Comparison of ENCODE assay signal across 16 cellular contexts in genomic region chr2:55105456-55105855, GRCh38. TPM values are rescaled to one million over a fixed set of nuclear protein-coding genes. Genes with fewer than 3 reads are reported as not detected.
DNase-seq lines count a peak whose midpoint lies in the region; ATAC-seq, FAIRE-seq and TF ChIP-seq lines count a peak whose summit lies in the region.
"Had no signal": no experiment of that assay in that cellular context is flagged by ENCODE, and none has a peak within 500 bp of the region (broad histone marks: within the 10 kb centered on the region; RNA-seq: fewer than 3 reads in every experiment).

No MANE protein-coding gene starts in this region.

- no peaks in the 10 kb centered on the region for H3K4me1 Mint-ChIP-seq in CD8-positive, alpha-beta memory T cell
- H3K4me1 Mint-ChIP-seq in osteocyte (ENCODE audit: unreplicated experiment) = peaks cover 72% of the 10 kb centered on the region
- no peaks in the 10 kb centered on the region for H3K4me1 Mint-ChIP-seq in CD4-positive, alpha-beta T cell (ENCODE audit: low read depth)
- no peaks in the 10 kb centered on the region for H3K4me1 Mint-ChIP-seq in T-helper 2 cell treated with Interferon-gamma antibody and Interleukin-4, amounts not matched to agents 5 μg/mL and 100 μg/mL, for 36 hours (ENCODE audit: low read depth)

- POLR2A ChIA-PET in A549 (lab: Yijun Ruan, JAX) = interaction anchor here (2.4 kb wide), 1 partner anchor 55 kb away, joined by 15 read pairs; the partner anchor contains the start of gene RTN4
- POLR2A ChIA-PET in CD8-positive, alpha-beta memory T cell (lab: Charles Lee) = no interaction called here
- POLR2A ChIA-PET in K562 (lab: Yijun Ruan, JAX) = interaction anchor here (0.6 to 1.7 kb wide), 4 partner anchors 11 to 55 kb away, joined by 3 to 6 read pairs (median 4); partner anchors contain the start of gene RTN4
- POLR2A ChIA-PET in CD4-positive, alpha-beta T cell (lab: Charles Lee) = no interaction called here

- no peaks in the 10 kb centered on the region for H3K9me1 ChIP-seq in K562 (ENCODE audit: control insufficient read depth, insufficient read depth, low read length)

- CTCF ChIA-PET in A549 (lab: Yijun Ruan, JAX) (interaction anchor here (0.9 to 14.1 kb wide), 4 partner anchors 8 to 62 kb away, joined by 4 to 148 read pairs (median 4); no protein-coding TSS in a partner anchor), K562 (lab: Yijun Ruan, JAX; ENCODE audit: low intra/inter-chr PET ratio) (no interaction called here)
- CTCF ChIA-PET in CD8-positive, alpha-beta memory T cell (lab: Charles Lee) = no interaction called here
- CTCF ChIA-PET in CD4-positive, alpha-beta T cell (lab: Charles Lee) = no interaction called here

- no peaks in the 10 kb centered on the region for H3K9me3 Mint-ChIP-seq in CD8-positive, alpha-beta memory T cell
- no peaks in the 10 kb centered on the region for H3K9me3 Mint-ChIP-seq in osteocyte (ENCODE audit: unreplicated experiment)
- H3K9me3 Mint-ChIP-seq in CD4-positive, alpha-beta T cell = no peaks in the 10 kb centered on the region
- H3K9me3 Mint-ChIP-seq in T-helper 2 cell treated with Interferon-gamma antibody and Interleukin-4, amounts not matched to agents 5 μg/mL and 100 μg/mL, for 36 hours = no peaks in the 10 kb centered on the region
- H3K9me3 Mint-ChIP-seq: CD14-positive monocyte, GM23338 had no signal

- no peak overlapping the region for H3K27ac Mint-ChIP-seq in CD8-positive, alpha-beta memory T cell
- H3K27ac Mint-ChIP-seq in osteocyte (ENCODE audit: unreplicated experiment) = peak overlapping the region; percentile 51
- H3K27ac Mint-ChIP-seq in CD4-positive, alpha-beta T cell = no peak overlapping the region
- H3K27ac Mint-ChIP-seq in T-helper 2 cell treated with Interferon-gamma antibody and Interleukin-4, amounts not matched to agents 5 μg/mL and 100 μg/mL, for 36 hours = no peak overlapping the region
- H3K27ac Mint-ChIP-seq: B cell, GM23338 had no signal

- intact Hi-C loops in K562 (cut with micrococcal nuclease) = loop anchor here (5.0 kb wide), 1 partner anchor 37 kb away; no protein-coding TSS in a partner anchor
- intact Hi-C loops in CD4-positive, alpha-beta T cell (cut with DNase I, micrococcal nuclease) = no loop called here

- TF ChIP-seq CTCF in A549 (IDR thresholded peaks at IDR 0.05) (no peak), K562 (IDR thresholded peaks at IDR 0.05 in 2 of 3, conservative IDR thresholded peaks at IDR 0.05 in 1 of 3; ENCODE audit: insufficient read depth in 2 of 3, low read depth in 1 of 3, low read length in 3 of 3) (no peak), osteocyte (IDR thresholded peaks at IDR 0.05) (no peak), GM13977 (IDR thresholded peaks at IDR 0.05; ENCODE audit: extremely low read depth, insufficient read depth, missing control alignments) (no peak)
- no peak for TF ChIP-seq CTCF in CD4-positive, alpha-beta T cell (IDR thresholded peaks at IDR 0.05)

- FAIRE-seq in A549 (lab: Jason Lieb, UNC) (no peak), K562 (lab: Jason Lieb, UNC) (no peak)

- peaks cover 71% of the 10 kb centered on the region for H3K4me1 ChIP-seq in A549
- H3K4me1 ChIP-seq in CD8-positive, alpha-beta memory T cell (ENCODE audit: insufficient read depth, low read length) = no peaks in the 10 kb centered on the region
- H3K4me1 ChIP-seq in K562 (replicated peaks in 1 of 2; ENCODE audit: control insufficient read depth in 2 of 2, insufficient read depth in 2 of 2, low read length in 2 of 2) = peaks cover 4 to 33% of the 10 kb centered on the region in 2 experiments; a peak in 4 of 5 replicates

- no peaks in the 10 kb centered on the region for H3K27me3 ChIP-seq in CD8-positive, alpha-beta memory T cell (ENCODE audit: insufficient read depth, low read length, poor library complexity, severe bottlenecking)
- H3K27me3 ChIP-seq in K562 (ENCODE audit: control insufficient read depth in 2 of 2, insufficient read depth in 2 of 2, low read length in 2 of 2) = no peaks in the 10 kb centered on the region
- H3K27me3 ChIP-seq in CD4-positive, alpha-beta T cell (ENCODE audit: control insufficient read depth, insufficient read depth, low read length) = no peaks in the 10 kb centered on the region

- no peak for TF ChIP-seq POLR2A in A549 (IDR thresholded peaks at IDR 0.05; ENCODE audit: low read length)
- TF ChIP-seq POLR2A in K562 (conservative IDR thresholded peaks at IDR 0.05) = no peak

- H2AFZ ChIP-seq in K562 (ENCODE audit: low read depth, low read length) = 0 out of 2 replicates have a peak overlapping the region, but pooled peaks have one; percentile 6
- H2AFZ ChIP-seq: GM23338 had no signal

- no peak for TF ChIP-seq EP300 in A549 (IDR thresholded peaks at IDR 0.05)
- no peak for TF ChIP-seq EP300 in K562 (IDR thresholded peaks at IDR 0.05; ENCODE audit: low read length)

- peak overlapping the region in 1 of 2 experiments; percentile 13; a peak in 1 of 4 replicates for H3K9ac ChIP-seq in K562 (ENCODE audit: insufficient read depth in 1 of 2, low read depth in 2 of 2, low read length in 2 of 2)

- no peak for TF ChIP-seq RAD21 in A549 (conservative IDR thresholded peaks at IDR 0.05 in 1 of 2, IDR thresholded peaks at IDR 0.05 in 1 of 2)
- TF ChIP-seq RAD21 in K562 (CRISPR knock-in tag; conservative IDR thresholded peaks at IDR 0.05 in 1 of 2, IDR thresholded peaks at IDR 0.05 in 1 of 2) = no peak

- H3K27ac ChIP-seq in A549 (peak overlapping the region; percentile 92 to 93; a peak in 5 of 6 replicates), K562 (ENCODE audit: extremely low read depth, low read depth, low read length) (no peak overlapping the region; the same call in 2 of the 3 replicates)
- peak overlapping the region; percentile 27 for H3K27ac ChIP-seq in CD8-positive, alpha-beta memory T cell (ENCODE audit: low read depth, low read length)
- no peak overlapping the region for H3K27ac ChIP-seq in CD4-positive, alpha-beta T cell (ENCODE audit: low read depth, low read length)
- H3K27ac ChIP-seq: 22Rv1 had no signal

- H3K9me3 ChIP-seq in A549 (no peaks in the 10 kb centered on the region), K562 (replicated peaks; ENCODE audit: control insufficient read depth, insufficient read depth, low read depth, low read length) (no peaks in the 10 kb centered on the region)
- no peaks in the 10 kb centered on the region for H3K9me3 ChIP-seq in CD8-positive, alpha-beta memory T cell (ENCODE audit: low read length)
- H3K9me3 ChIP-seq in CD4-positive, alpha-beta T cell (ENCODE audit: control insufficient read depth, low read length) = no peaks in the 10 kb centered on the region

- no peak overlapping the region for H3K4me2 ChIP-seq in A549
- H3K4me2 ChIP-seq in K562 (ENCODE audit: insufficient read depth, low read length) = no peak overlapping the region
- H3K4me2 ChIP-seq: GM23338 had no signal

- H3K79me2 ChIP-seq in K562 (ENCODE audit: control insufficient read depth, insufficient read depth, low read length) = no peaks in the 10 kb centered on the region

- H3K4me3 ChIP-seq in A549 = no peak overlapping the region
- no peak overlapping the region for H3K4me3 ChIP-seq in CD8-positive, alpha-beta memory T cell (ENCODE audit: low read length)
- no peak overlapping the region for H3K4me3 ChIP-seq in K562
- H3K4me3 ChIP-seq: GM23338 had no signal

- H3K36me3 Mint-ChIP-seq in CD8-positive, alpha-beta memory T cell = no peaks in the 10 kb centered on the region
- H3K36me3 Mint-ChIP-seq in osteocyte (ENCODE audit: unreplicated experiment) = no peaks in the 10 kb centered on the region
- H3K36me3 Mint-ChIP-seq in CD4-positive, alpha-beta T cell (ENCODE audit: low read depth) = no peaks in the 10 kb centered on the region
- no peaks in the 10 kb centered on the region for H3K36me3 Mint-ChIP-seq in T-helper 2 cell treated with Interferon-gamma antibody and Interleukin-4, amounts not matched to agents 5 μg/mL and 100 μg/mL, for 36 hours (ENCODE audit: low read depth)
- H3K36me3 Mint-ChIP-seq: CD14-positive monocyte had no signal

- peaks cover 0 to under 1% of the 10 kb centered on the region in 2 donors for H3K27me3 Mint-ChIP-seq in CD8-positive, alpha-beta memory T cell
- no peaks in the 10 kb centered on the region for H3K27me3 Mint-ChIP-seq in osteocyte (ENCODE audit: unreplicated experiment)
- H3K27me3 Mint-ChIP-seq in CD4-positive, alpha-beta T cell = no peaks in the 10 kb centered on the region
- no peaks in the 10 kb centered on the region for H3K27me3 Mint-ChIP-seq in T-helper 2 cell treated with Interferon-gamma antibody and Interleukin-4, amounts not matched to agents 5 μg/mL and 100 μg/mL, for 36 hours (ENCODE audit: low read depth)
- H3K27me3 Mint-ChIP-seq: B cell had no signal

- WGBS in A549 (ENCODE audit: missing lambda C conversion rate) = 97% methylated on average over 2 of the region's 2 CpGs
- WGBS in K562 (ENCODE audit: insufficient coverage, low coverage, missing lambda C conversion rate) = 81% methylated on average over 2 of the region's 2 CpGs

- no peaks in the 10 kb centered on the region for H3K36me3 ChIP-seq in CD8-positive, alpha-beta memory T cell (ENCODE audit: insufficient read depth, low read length)
- no peaks in the 10 kb centered on the region for H3K36me3 ChIP-seq in K562 (ENCODE audit: control insufficient read depth, insufficient read depth, low read length)

- in situ Hi-C loops in K562 (cut with MboI) = no loop called here
- in situ Hi-C loops in GM13977 (cut with MboI; ENCODE audit: low pct_unique_long_range_greater_than_20kb, low sequenced_read_pairs, unreplicated experiment) = no loop called here

- no peak for ATAC-seq in A549
- no peak; the same call in 2 of the 3 replicates for ATAC-seq in K562
- no peak for ATAC-seq in CD4-positive, alpha-beta T cell (ENCODE audit: poor library complexity)
- ATAC-seq: GM23338 had no signal

- H4K20me1 ChIP-seq in K562 (replicated peaks; ENCODE audit: control insufficient read depth, insufficient read depth, low read length) = no peaks in the 10 kb centered on the region

- H3K4me3 Mint-ChIP-seq in CD8-positive, alpha-beta memory T cell = no peak overlapping the region
- no peak overlapping the region for H3K4me3 Mint-ChIP-seq in osteocyte (ENCODE audit: unreplicated experiment)
- H3K4me3 Mint-ChIP-seq in CD4-positive, alpha-beta T cell = no peak overlapping the region
- no peak overlapping the region for H3K4me3 Mint-ChIP-seq in T-helper 2 cell treated with Interferon-gamma antibody and Interleukin-4, amounts not matched to agents 5 μg/mL and 100 μg/mL, for 36 hours
- H3K4me3 Mint-ChIP-seq: B cell, CD14-positive monocyte, GM23338 had no signal

- BruUV-seq in K562 (replicated peaks; lab: Mats Ljungman, UMichigan) = no TSS peak

- DNase-seq in A549 (ENCODE audit: low read depth in 1 of 2, low spot score in 1 of 2) = no peak
- DNase-seq in CD8-positive, alpha-beta memory T cell = no peak
- DNase-seq in K562 (ENCODE audit: extremely low read depth in 1 of 4, low spot score in 3 of 4) = no peak
- no peak for DNase-seq in osteocyte (ENCODE audit: extremely low spot score, unreplicated experiment)
- no peak for DNase-seq in GM13977 (ENCODE audit: low spot score)
- DNase-seq in CD4-positive, alpha-beta T cell = no peak
- no peak for DNase-seq in OCI-M2 (lab: John Stamatoyannopoulos, UW; ENCODE audit: unreplicated experiment)
- no peak for DNase-seq in T-helper 2 cell treated with Interferon-gamma antibody and Interleukin-4, amounts not matched to agents 5 μg/mL and 100 μg/mL, for 36 hours (ENCODE audit: low spot score)
- DNase-seq: ACHN, DMS53, GF-D8, H7 had no signal

RNA-seq across cellular contexts. Expression of gene RTN4, which starts 55.2 kb away (rescaled TPM):
- polyA plus RNA-seq in A549 (2011; rRNA removed) = 302 and 336 TPM in 2 replicates
- 195 and 217 TPM in 2 replicates for polyA plus RNA-seq in A549 (2012; cell fraction: cytosol; rRNA removed)
- polyA plus RNA-seq in A549 (2012; cell fraction: nucleus; rRNA removed) = 194 and 224 TPM in 2 replicates
- polyA plus RNA-seq in A549 (2017; fragmentation: RNase III; extraction: RNeasy Plus Mini Kit Qiagen cat#74134 plus additional on column Dnase treatment) = 367 to 403 TPM (median 394 TPM) in 3 replicates
- 164 and 187 TPM in 2 replicates for polyA minus RNA-seq in A549 (2011; rRNA and poly(A)+ RNA removed)
- 100 to 1,000 TPM; 105 to 110 TPM for total RNA-seq in CD8-positive, alpha-beta memory T cell
- polyA plus RNA-seq in CD8-positive, alpha-beta memory T cell = 100 TPM
- total RNA-seq in K562 (2011; cell fraction: chromatin; rRNA removed; ENCODE audit: low replicate concordance) = 172 and 408 TPM in 2 replicates
- total RNA-seq in K562 (2011; cell fraction: nucleolus; rRNA removed) = 188 and 224 TPM in 2 replicates
- 397 and 411 TPM in 2 replicates for total RNA-seq in K562 (2011; cell fraction: nucleoplasm; rRNA removed)
- 96.7 and 123 TPM in 2 replicates for total RNA-seq in K562 (2014; rRNA removed)
- 116 and 139 TPM in 2 replicates for total RNA-seq in K562 (2014; rRNA removed; fragmentation: Illumina TruSeq; extraction: Trizol)
- total RNA-seq in K562 (2015; rRNA removed; fragmentation: Illumina TruSeq; extraction: Trizol) = 67.3 and 73.0 TPM in 2 replicates
- total RNA-seq in K562 (2021) = 228 and 238 TPM in 2 replicates
- 144 and 147 TPM in 2 replicates for polyA plus RNA-seq in K562 (2011; rRNA removed)
- polyA plus RNA-seq in K562 (2011; cell fraction: cytosol; rRNA removed) = 58.0 and 129 TPM in 2 replicates
- 49.3 and 111 TPM in 2 replicates for polyA plus RNA-seq in K562 (2011; cell fraction: nucleus; rRNA removed)
- 173 and 413 TPM in 2 replicates for polyA plus RNA-seq in K562 (2012)
- 217 and 248 TPM in 2 replicates for polyA plus RNA-seq in K562 (2014; fragmentation: Illumina TruSeq; extraction: Trizol)
- 10 to 100 TPM; 75.8 to 90.3 TPM for polyA plus RNA-seq in K562 (2014; fragmentation: Nextera tagmentation; extraction: Ambion mirVana)
- 141 and 151 TPM in 2 replicates for polyA plus RNA-seq in K562 (2014; rRNA removed)
- polyA minus RNA-seq in K562 (2011; rRNA and poly(A)+ RNA removed) = 151 and 172 TPM in 2 replicates
- 70.4 and 76.7 TPM in 2 replicates for polyA minus RNA-seq in K562 (2011; cell fraction: cytosol; rRNA and poly(A)+ RNA removed)
- polyA minus RNA-seq in K562 (2011; cell fraction: nucleus; rRNA and poly(A)+ RNA removed) = 45.9 and 84.7 TPM in 2 replicates
- total RNA-seq in osteocyte = 532 and 603 TPM in 2 replicates
- total RNA-seq in CD4-positive, alpha-beta T cell = 10 to 100 TPM; 84.9 to 85.7 TPM

Comparison
In these comparisons a context has a peak if more than half of its experiments do, and no peak if none do; other contexts are left out.
1. H3K27ac ChIP-seq: peak in A549 (2 of 2) and CD8-positive, alpha-beta memory T cell (single experiment); none in K562 (single experiment) and CD4-positive, alpha-beta T cell (single experiment).
2. POLR2A ChIA-PET loops: an anchor here in A549 (2.4 kb wide) and K562 (0.6 to 1.7 kb wide); none called in CD8-positive, alpha-beta memory T cell and CD4-positive, alpha-beta T cell.